ENCODE assay signal across 1 cellular context in genomic region chr11:68329496-68329895, GRCh38.
TF ChIP-seq lines count a peak whose summit lies in the region.

No MANE protein-coding gene starts in this region.

TF ChIP-seq in WTC11, 78 proteins besides CTCF, POLR2A, EP300 and RAD21 (continued from another document):
- no peak for TF ChIP-seq STAT6 (CRISPR knock-in tag; conservative IDR thresholded peaks at IDR 0.05; ENCODE audit: low read depth)
- no peak for TF ChIP-seq MXD4 (CRISPR knock-in tag; IDR thresholded peaks at IDR 0.05; ENCODE audit: borderline replicate concordance)
- TF ChIP-seq NFATC4 (CRISPR knock-in tag; IDR thresholded peaks at IDR 0.05): no peak
- TF ChIP-seq USF2 (CRISPR knock-in tag; IDR thresholded peaks at IDR 0.05): peak; percentile 29; the same call in 1 of the 2 replicates
